2 cellular contexts compared by ENCODE assay signal in genomic region chr9:124029617-124030016, GRCh38.
TF ChIP-seq lines count a peak whose summit lies in the region.

No MANE protein-coding gene starts in this region.

TF ChIP-seq in HepG2, 621 proteins besides CTCF, POLR2A, EP300 and RAD21 (continues in another document):
- TF ChIP-seq PAXIP1 (CRISPR knock-in tag; conservative IDR thresholded peaks at IDR 0.05) (no peak), TCF12 (IDR thresholded peaks at IDR 0.05) (no peak), TCF12 (CRISPR knock-in tag; IDR thresholded peaks at IDR 0.05) (no peak), ZNF775 (CRISPR knock-in tag; IDR thresholded peaks at IDR 0.05; ENCODE audit: borderline replicate concordance) (no peak), ZFP62 (CRISPR knock-in tag; IDR thresholded peaks at IDR 0.05) (no peak), ZNF121 (CRISPR knock-in tag; IDR thresholded peaks at IDR 0.05) (no peak), ZBTB10 (CRISPR knock-in tag; IDR thresholded peaks at IDR 0.05; ENCODE audit: borderline replicate concordance) (no peak), ZBTB7B (CRISPR knock-in tag; IDR thresholded peaks at IDR 0.05) (no peak), ZNF749 (CRISPR knock-in tag; IDR thresholded peaks at IDR 0.05; ENCODE audit: borderline replicate concordance) (no peak), TBP (CRISPR knock-in tag; IDR thresholded peaks at IDR 0.05) (no peak), ZNF776 (CRISPR knock-in tag; IDR thresholded peaks at IDR 0.05) (no peak)

TF ChIP-seq in GM12878, 131 proteins besides CTCF, POLR2A, EP300 and RAD21:
- no peak for TF ChIP-seq KLF5 (IDR thresholded peaks at IDR 0.05; ENCODE audit: partially characterized antibody)
- TF ChIP-seq CBX3 (IDR thresholded peaks at IDR 0.05; ENCODE audit: borderline replicate concordance, low read depth), result no peak
- TF ChIP-seq SPI1 (IDR thresholded peaks at IDR 0.05; ENCODE audit: borderline replicate concordance, insufficient read depth, low read depth, low read length), result peak; percentile 52; the same call in 1 of the 2 replicates
- no peak for TF ChIP-seq ZBTB40 (IDR thresholded peaks at IDR 0.05; ENCODE audit: borderline replicate concordance)
- no peak for TF ChIP-seq TCF7 (IDR thresholded peaks at IDR 0.05; ENCODE audit: borderline replicate concordance)
